ENCODE assay signal across 1 cellular context in genomic region chr3:55615694-55616310, GRCh38.
TF ChIP-seq lines count a peak whose summit lies in the region.

No MANE protein-coding gene starts in this region.

TF ChIP-seq in HepG2, 621 proteins besides CTCF, POLR2A, EP300 and RAD21 (continued from another document):
- TF ChIP-seq GRHL1 (CRISPR knock-in tag; conservative IDR thresholded peaks at IDR 0.05) = no peak
- TF ChIP-seq ZNF3 (CRISPR knock-in tag; IDR thresholded peaks at IDR 0.05) = no peak
- TF ChIP-seq ZNF235 (CRISPR knock-in tag; IDR thresholded peaks at IDR 0.05; ENCODE audit: borderline replicate concordance) = no peak
- TF ChIP-seq ZNF296 (CRISPR knock-in tag; conservative IDR thresholded peaks at IDR 0.05) = no peak
- no peak for TF ChIP-seq ZNF644 (CRISPR knock-in tag; IDR thresholded peaks at IDR 0.05; ENCODE audit: low read depth)
- no peak for TF ChIP-seq ZBTB37 (CRISPR knock-in tag; IDR thresholded peaks at IDR 0.05)
- no peak for TF ChIP-seq BRD4 (CRISPR knock-in tag; IDR thresholded peaks at IDR 0.05)
- TF ChIP-seq MAFF (IDR thresholded peaks at IDR 0.05; ENCODE audit: low read depth, low read length) = no peak
- no peak for TF ChIP-seq PPARG (CRISPR knock-in tag; conservative IDR thresholded peaks at IDR 0.05)
- TF ChIP-seq MTA3 (CRISPR knock-in tag; IDR thresholded peaks at IDR 0.05) = no peak
- TF ChIP-seq CREB1 (IDR thresholded peaks at IDR 0.05) = no peak
- no peak for TF ChIP-seq CREB1 (CRISPR knock-in tag; IDR thresholded peaks at IDR 0.05)
